8 cellular contexts compared by ENCODE assay signal in genomic region chr4:8428288-8429097, GRCh38. TPM values are rescaled to one million over a fixed set of nuclear protein-coding genes. Genes with fewer than 3 reads are reported as not detected.
DNase-seq lines count a peak whose midpoint lies in the region; TF ChIP-seq lines count a peak whose summit lies in the region.

No MANE protein-coding gene starts in this region.

- H3K9me3 ChIP-seq in stomach smooth muscle (ENCODE audit: control insufficient read depth in 2 of 2, low read length in 2 of 2), result no peaks in the 10 kb centered on the region

- H3K9ac ChIP-seq in stomach smooth muscle (ENCODE audit: low read length in 2 of 2), result peak overlapping the region; percentile 87 to 90

- DNase-seq in GM03348 (ENCODE audit: low spot score), result peak; percentile 98
- peak; percentile 99 for DNase-seq in H7
- DNase-seq in LoVo (ENCODE audit: low spot score), result peak; percentile 89
- peak; percentile 98 for DNase-seq in activated effector memory CD4-positive, alpha-beta T cell treated with anti-CD3 and anti-CD28 coated beads, Interleukin-2, amount 50 U/mL, for 16 hours
- DNase-seq in fibroblast of the conjunctiva (ENCODE audit: low read depth), result peak; percentile 66
- DNase-seq in neural crest cell (ENCODE audit: low read depth, low spot score), result peak; percentile 95

- H3K4me3 ChIP-seq in H7 (ENCODE audit: insufficient read depth, low read depth, low read length), result peak overlapping the region; percentile 77
- peak overlapping the region; percentile 89 to 95 for H3K4me3 ChIP-seq in stomach smooth muscle (ENCODE audit: low read length in 2 of 2)

- H3K27me3 Mint-ChIP-seq in neural crest cell (ENCODE audit: low read depth), result no peaks in the 10 kb centered on the region

- peak; percentile 80 for TF ChIP-seq POLR2A in Raji (IDR thresholded peaks at IDR 0.05; ENCODE audit: insufficient read depth, low read depth, low read length)

- no peaks in the 10 kb centered on the region for H3K9me3 Mint-ChIP-seq in neural crest cell

- no peaks in the 10 kb centered on the region for H3K27me3 ChIP-seq in H7 (ENCODE audit: control insufficient read depth, insufficient read depth, low read length)
- no peaks in the 10 kb centered on the region for H3K27me3 ChIP-seq in stomach smooth muscle (ENCODE audit: control insufficient read depth in 1 of 2, insufficient read depth in 2 of 2, low read length in 2 of 2)

- peaks cover 17% of the 10 kb centered on the region for H3K4me1 Mint-ChIP-seq in neural crest cell

- H3K36me3 ChIP-seq in H7 (replicated peaks; ENCODE audit: control insufficient read depth, insufficient read depth, low read length) (no peaks in the 10 kb centered on the region), stomach smooth muscle (ENCODE audit: control insufficient read depth in 2 of 2, insufficient read depth in 2 of 2, low read length in 2 of 2) (peaks cover 0 to 2% of the 10 kb centered on the region in 2 donors)

- peak overlapping the region; percentile 67 for H3K27ac Mint-ChIP-seq in neural crest cell (ENCODE audit: unreplicated experiment)

- peak overlapping the region; percentile 94 for H3K4me3 Mint-ChIP-seq in neural crest cell

- H3K4me1 ChIP-seq in stomach smooth muscle (ENCODE audit: control insufficient read depth, insufficient read depth, low read length), result peaks cover 28% of the 10 kb centered on the region

- TF ChIP-seq CTCF in neural crest cell (conservative IDR thresholded peaks at IDR 0.05), result peak; percentile 55

- no peaks in the 10 kb centered on the region for H3K36me3 Mint-ChIP-seq in neural crest cell (ENCODE audit: low read depth)

- peak overlapping the region; percentile 75 for H3K27ac ChIP-seq in stomach smooth muscle (ENCODE audit: low read length)

RNA-seq across cellular contexts. Expression of gene ACOX3, which starts 12.0 kb away (rescaled TPM):
- total RNA-seq in H7 (2014; rRNA removed; shearing (Covaris generic)), result 24.4 and 40.8 TPM in 2 replicates
- total RNA-seq in neural crest cell, result 16.6 and 24.6 TPM in 2 replicates

RNA-seq across cellular contexts. Expression of gene TRMT44, which starts 12.1 kb away (rescaled TPM):
- total RNA-seq in H7 (2014; rRNA removed; shearing (Covaris generic)), result 35.5 and 42.2 TPM in 2 replicates
- total RNA-seq in neural crest cell, result 20.1 and 24.7 TPM in 2 replicates

Comparison
In these comparisons a context has a peak if more than half of its experiments do, and no peak if none do; other contexts are left out.
1. Peak in every context shown above with its lines: DNase-seq, H3K4me3 ChIP-seq and H3K27ac ChIP-seq.